ENCODE assay signal across 17 cellular contexts in genomic region chr9:130276121-130276520, GRCh38. TPM values are rescaled to one million over a fixed set of nuclear protein-coding genes. Genes with fewer than 3 reads are reported as not detected.
A peak's percentile ranks its signal among the peaks of the same experiment; 100 is the strongest.
DNase-seq lines count a peak whose midpoint lies in the region; ATAC-seq, FAIRE-seq and TF ChIP-seq lines count a peak whose summit lies in the region.
"Had no signal": no experiment of that assay in that cellular context is flagged by ENCODE, and none has a peak within 500 bp of the region (broad histone marks: within the 10 kb centered on the region; RNA-seq: fewer than 3 reads in every experiment).

No MANE protein-coding gene starts in this region.

- no peaks in the 10 kb centered on the region for H4K20me1 ChIP-seq in osteoblast (ENCODE audit: insufficient read depth, low read length)

- no peak overlapping the region for H3K4me2 ChIP-seq in osteoblast (ENCODE audit: insufficient read depth, low read length)
- H3K4me2 ChIP-seq: hepatocyte had no signal

- H3K4me1 ChIP-seq in osteoblast (ENCODE audit: insufficient read depth, low read length) (no peaks in the 10 kb centered on the region), left lung (no peaks in the 10 kb centered on the region)

- ATAC-seq in left lung: no peak
- ATAC-seq: activated CD8-positive, alpha-beta T cell treated with anti-CD3 and anti-CD28 coated beads for 36 hours; activated T-helper 17 cell treated with anti-CD3 and anti-CD28 coated beads, Interleukin-2, amount 50 U/mL, for 72 hours; left lobe of liver had no signal

- no peak for FAIRE-seq in HTR-8/SVneo (lab: Jason Lieb, UNC)

- peaks cover 6% of the 10 kb centered on the region for H3K27me3 ChIP-seq in osteoblast (ENCODE audit: insufficient read depth, low read length)
- H3K27me3 ChIP-seq in left lung: peaks cover 0 to 6% of the 10 kb centered on the region in 2 donors
- H3K27me3 ChIP-seq: hepatocyte had no signal

- intact Hi-C loops in left lung (cut with DNase I): no loop called here

- H3K4me3 ChIP-seq in AG09309 (ENCODE audit: control insufficient read depth, low read depth, low read length): no peak overlapping the region
- no peak overlapping the region for H3K4me3 ChIP-seq in choroid plexus epithelial cell (ENCODE audit: low read depth, low read length)
- H3K4me3 ChIP-seq in osteoblast (ENCODE audit: insufficient read depth, low read length): no peak overlapping the region
- no peak overlapping the region for H3K4me3 ChIP-seq in left lung
- H3K4me3 ChIP-seq: hepatocyte had no signal

- peak overlapping the region; percentile 22 for H2AFZ ChIP-seq in osteoblast (ENCODE audit: low read length)
- H2AFZ ChIP-seq: hepatocyte had no signal

- no peaks in the 10 kb centered on the region for H3K79me2 ChIP-seq in osteoblast (ENCODE audit: insufficient read depth, low read length)
- H3K79me2 ChIP-seq: hepatocyte had no signal

- H3K9me3 ChIP-seq in osteoblast (ENCODE audit: low read depth, low read length): no peaks in the 10 kb centered on the region
- no peaks in the 10 kb centered on the region for H3K9me3 ChIP-seq in left lung

- H3K27ac ChIP-seq in osteoblast (ENCODE audit: low read depth, low read length) (no peak overlapping the region), left lung (no peak overlapping the region)
- H3K27ac ChIP-seq: hepatocyte had no signal

- TF ChIP-seq CTCF in AG09309 (IDR thresholded peaks at IDR 0.05; ENCODE audit: control insufficient read depth, insufficient read depth, low read depth, low read length, missing control alignments) (no peak), choroid plexus epithelial cell (conservative IDR thresholded peaks at IDR 0.05; ENCODE audit: low read depth, low read length) (no peak), osteoblast (IDR thresholded peaks at IDR 0.05; ENCODE audit: extremely low read depth, low read depth, low read length) (no peak), left lung (IDR thresholded peaks at IDR 0.05) (no peak)

- DNase-seq in AG09309 (ENCODE audit: low read depth) (peak; percentile 29), HTR-8/SVneo (ENCODE audit: insufficient read length, low spot score) (peak; percentile 68), choroid plexus epithelial cell (ENCODE audit: low read depth) (peak; percentile 23), osteoblast (ENCODE audit: insufficient read length, low spot score, missing footprints) (peak; percentile 91), SHP77 treated with DMSO at 0.1 percent for 48 hours (lab: John Stamatoyannopoulos, UW) (no peak), NCI-H128 (lab: John Stamatoyannopoulos, UW; ENCODE audit: unreplicated experiment) (no peak), left lung (no peak), SKM-1 (lab: John Stamatoyannopoulos, UW; ENCODE audit: unreplicated experiment) (no peak)
- DNase-seq: activated CD8-positive, alpha-beta T cell treated with anti-CD3 and anti-CD28 coated beads for 36 hours; amygdala; erythroblast; naive B cell; NCI-H2171; NK-92 treated with Interleukin-12 subunit alpha and Interleukin-12 subunit beta, amount 100 ng/mL, for 24 hours had no signal

- H3K36me3 ChIP-seq in osteoblast (ENCODE audit: insufficient read depth, low read length) (no peaks in the 10 kb centered on the region), left lung (no peaks in the 10 kb centered on the region)

RNA-seq across cellular contexts. Expression of gene HMCN2, which starts 10.6 kb away (rescaled TPM):
- total RNA-seq in osteoblast (under 0.01 TPM in 2 replicates), left lung (1 to 10 TPM; 3.7 to 3.9 TPM)
- total RNA-seq: activated CD8-positive, alpha-beta T cell treated with anti-CD3 and anti-CD28 coated beads for 36 hours; activated T-helper 17 cell treated with anti-CD3 and anti-CD28 coated beads, Interleukin-2, amount 50 U/mL, for 72 hours had no signal

Comparison
In these comparisons a context has a peak if more than half of its experiments do, and no peak if none do; other contexts are left out.
1. DNase-seq: peak in AG09309 (single experiment), HTR-8/SVneo (single experiment), choroid plexus epithelial cell (single experiment) and osteoblast (single experiment); none in SHP77 treated with DMSO at 0.1 percent for 48 hours (single experiment), NCI-H128 (single experiment), left lung (0 of 2) and SKM-1 (single experiment).